19 cellular contexts compared by ENCODE assay signal in the genomic region with DNA sequence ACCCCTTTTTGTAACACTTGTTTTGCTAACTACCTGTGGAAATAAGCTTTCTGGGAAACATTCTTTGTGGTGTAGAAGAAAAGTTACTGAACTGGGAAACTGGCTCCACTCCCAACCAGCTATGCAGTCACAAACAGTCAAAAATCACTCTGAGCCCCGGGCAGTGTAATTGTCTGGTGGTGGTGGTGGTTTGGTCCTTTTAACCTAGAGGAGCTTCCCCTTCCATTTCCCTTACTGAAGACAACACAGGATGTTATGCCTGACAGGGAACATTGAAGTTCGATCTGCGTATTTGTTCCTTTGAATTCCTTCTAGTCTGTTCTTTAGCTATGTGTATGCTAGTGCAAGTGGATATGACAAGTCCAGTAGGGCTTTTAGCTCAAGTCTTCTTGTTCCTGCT. TPM values are rescaled to one million over a fixed set of nuclear protein-coding genes. Genes with fewer than 3 reads are reported as not detected.
DNase-seq lines count a peak whose midpoint lies in the region; ATAC-seq, FAIRE-seq and TF ChIP-seq lines count a peak whose summit lies in the region.
"Had no signal": no experiment of that assay in that cellular context is flagged by ENCODE, and none has a peak within 500 bp of the region (broad histone marks: within the 10 kb centered on the region; RNA-seq: fewer than 3 reads in every experiment).

No MANE protein-coding gene starts in this region.

- TF ChIP-seq CTCF in endothelial cell (IDR thresholded peaks at IDR 0.05; ENCODE audit: unreplicated experiment) = no peak
- TF ChIP-seq CTCF in thyroid gland (IDR thresholded peaks at IDR 0.05) = no peak
- no peak for TF ChIP-seq CTCF in breast epithelium (IDR thresholded peaks at IDR 0.05)

- TF ChIP-seq POLR2A in GM12891 (IDR thresholded peaks at IDR 0.05; ENCODE audit: low read depth, low read length) (no peak), thyroid gland (IDR thresholded peaks at IDR 0.05) (no peak), breast epithelium (IDR thresholded peaks at IDR 0.05) (no peak)

- H3K27ac ChIP-seq in thyroid gland = peak overlapping the region in 1 of 3 donors; percentile 25
- H3K27ac ChIP-seq in breast epithelium = no peak overlapping the region
- H3K27ac ChIP-seq: KMS-11 had no signal

- peaks cover 8 to 12% of the 10 kb centered on the region in 2 donors for H3K4me1 ChIP-seq in thyroid gland
- H3K4me1 ChIP-seq in breast epithelium = no peaks in the 10 kb centered on the region
- H3K4me1 ChIP-seq: Caco-2 had no signal

- H3K27ac Mint-ChIP-seq in endothelial cell (ENCODE audit: unreplicated experiment) = peak overlapping the region; percentile 91
- H3K27ac Mint-ChIP-seq: B cell; CD14-positive monocyte; CD8-positive, alpha-beta T cell; IgD-negative memory B cell had no signal

- intact Hi-C loops in thyroid gland (cut with DNase I) = no loop called here
- intact Hi-C loops in breast epithelium (cut with DNase I; ENCODE audit: low total_unique reads) = no loop called here

- H3K27me3 ChIP-seq in thyroid gland (no peaks in the 10 kb centered on the region), breast epithelium (no peaks in the 10 kb centered on the region)

- H3K4me3 ChIP-seq in thyroid gland (replicated peaks in 1 of 3) = no peak overlapping the region
- no peak overlapping the region for H3K4me3 ChIP-seq in breast epithelium

- H3K36me3 Mint-ChIP-seq in endothelial cell (ENCODE audit: low read depth, unreplicated experiment) = no peaks in the 10 kb centered on the region
- H3K36me3 Mint-ChIP-seq: CD14-positive monocyte; CD8-positive, alpha-beta T cell; IgD-negative memory B cell had no signal

- H3K36me3 ChIP-seq in thyroid gland (no peaks in the 10 kb centered on the region), breast epithelium (no peaks in the 10 kb centered on the region)

- H3K4me3 Mint-ChIP-seq in endothelial cell (ENCODE audit: unreplicated experiment) = peak overlapping the region; percentile 63
- H3K4me3 Mint-ChIP-seq: B cell; CD14-positive monocyte; CD8-positive, alpha-beta T cell; IgD-negative memory B cell had no signal

- H3K9me3 Mint-ChIP-seq in endothelial cell (ENCODE audit: unreplicated experiment) = no peaks in the 10 kb centered on the region
- H3K9me3 Mint-ChIP-seq: CD8-positive, alpha-beta T cell; IgD-negative memory B cell had no signal

- H3K4me1 Mint-ChIP-seq in endothelial cell (ENCODE audit: unreplicated experiment) = peaks cover 22% of the 10 kb centered on the region
- H3K4me1 Mint-ChIP-seq: B cell, CD14-positive monocyte, IgD-negative memory B cell had no signal

- no peak for DNase-seq in GM12891 (ENCODE audit: insufficient read length, low spot score)
- peak; percentile 7 for DNase-seq in RPMI7951 (ENCODE audit: low read depth)
- DNase-seq in endothelial cell (ENCODE audit: low spot score) = peak; percentile 25
- peak; percentile 29 to 34 for DNase-seq in thyroid gland
- DNase-seq in breast epithelium (ENCODE audit: low spot score in 2 of 2) = no peak
- DNase-seq: Caco-2; CD8-positive, alpha-beta T cell; DND-41; GF-D8 had no signal

- H3K9me3 ChIP-seq in thyroid gland = no peaks in the 10 kb centered on the region
- no peaks in the 10 kb centered on the region for H3K9me3 ChIP-seq in breast epithelium
- H3K9me3 ChIP-seq: Caco-2 had no signal

- WGBS in thyroid gland, 2 donors = 40 to 43% methylated on average over 3 of the region's 3 CpGs

- H3K27me3 Mint-ChIP-seq in endothelial cell (ENCODE audit: unreplicated experiment) = peaks cover 4% of the 10 kb centered on the region

- ATAC-seq in HG03457 (IDR thresholded peaks at IDR 0.05; ENCODE audit: unreplicated experiment) = no peak
- ATAC-seq in activated CD4-positive, CD25-positive, alpha-beta regulatory T cell treated with anti-CD3 and anti-CD28 coated beads, Interleukin-2, amount 50 U/mL, for 24 hours = no peak
- ATAC-seq: CD8-positive, alpha-beta T cell; HCT116 had no signal

- FAIRE-seq in GM12891 (lab: Jason Lieb, UNC) = peak; percentile 40
- FAIRE-seq: A204.1, GM18507, H54 had no signal

TF ChIP-seq in GM12891, 5 proteins besides CTCF, POLR2A, EP300 and RAD21:
- no peak for TF ChIP-seq POLR2AphosphoS5 (IDR thresholded peaks at IDR 0.05; ENCODE audit: low read depth, low read length)
- no peak for TF ChIP-seq POU2F2 (IDR thresholded peaks at IDR 0.05; ENCODE audit: low read depth, low read length)
- no peak for TF ChIP-seq PAX5 (IDR thresholded peaks at IDR 0.05; ENCODE audit: insufficient read depth, low read length, severe bottlenecking)
- TF ChIP-seq SPI1 (IDR thresholded peaks at IDR 0.05; ENCODE audit: low read depth, low read length) = no peak
TF ChIP-seq in GM12891: peak in this region for 0.

RNA-seq across cellular contexts. Expression of gene TBCA, which starts 56.8 kb away (rescaled TPM):
- 259 TPM for polyA plus RNA-seq in GM12891 (2012; ENCODE audit: low read depth, missing spikeins)
- total RNA-seq in RPMI7951 (2014; rRNA removed; shearing (Covaris generic)) = 122 and 131 TPM in 2 replicates
- total RNA-seq in endothelial cell (ENCODE audit: unreplicated experiment) = 232 TPM
- total RNA-seq in thyroid gland = 100 to 1,000 TPM; 127 to 222 (median 165) TPM
- total RNA-seq in breast epithelium = 100 to 1,000 TPM; 109 to 150 (median 118) TPM

Comparison
In these comparisons a context has a peak if more than half of its experiments do, and no peak if none do; other contexts are left out.
1. DNase-seq: peak in RPMI7951 (single experiment), endothelial cell (single experiment) and thyroid gland (2 of 2); none in GM12891 (single experiment) and breast epithelium (0 of 2).